In genomic region chr12:94390130-94390485, GRCh38 we compare ENCODE assay signal across 24 cellular contexts.
"Had no signal": no experiment of that assay in that cellular context is flagged by ENCODE, and none has a peak within 500 bp of the region (broad histone marks: within the 10 kb centered on the region; RNA-seq: fewer than 3 reads in every experiment).

No MANE protein-coding gene starts in this region.

- H3K27me3 ChIP-seq: brain microvascular endothelial cell, ovary, suprapubic skin, tibial artery had no signal

- ATAC-seq: activated CD8-positive, alpha-beta T cell treated with anti-CD3 and anti-CD28 coated beads for 36 hours; activated T-cell treated with anti-CD3 and anti-CD28 coated beads, Interleukin-2, amount 50 U/mL, for 4 hours; activated T-helper 17 cell treated with anti-CD3 and anti-CD28 coated beads, Interleukin-2, amount 50 U/mL, for 72 hours; esophagus mucosa; left ventricle myocardium superior; stimulated activated naive B cell treated with anti-CD40 and anti-IgM and Interleukin-4, amounts not matched to agents 10 μg/mL and 1 μg/mL and 100 μg/mL, for 72 hours had no signal

- H3K4me3 ChIP-seq: ovary, prostate gland, suprapubic skin, tibial artery had no signal

- H3K27ac ChIP-seq: brain microvascular endothelial cell, ovary, prostate gland, suprapubic skin, tibial artery had no signal

- DNase-seq: activated B cell treated with CpG ODN at 0.5 μM for 24 hours; activated CD4-positive, alpha-beta T cell treated with anti-CD3 and anti-CD28 coated beads, Interleukin-2, amount 50 U/mL, for 1 hour; activated CD8-positive, alpha-beta T cell treated with anti-CD3 and anti-CD28 coated beads for 36 hours; activated gamma-delta T cell treated with Interleukin-2 at 50 U/mL for 16 hours; activated naive CD4-positive, alpha-beta T cell treated with anti-CD3 and anti-CD28 coated beads, Interleukin-2, amount 50 U/mL, for 16 hours; activated T-cell treated with anti-CD3 and anti-CD28 coated beads, Interleukin-2, amount 50 U/mL, for 4 hours; amniotic stem cell; brain microvascular endothelial cell; caudate nucleus; cortex of kidney; foreskin fibroblast; head of caudate nucleus; hippocampal formation; left ventricle myocardium superior; ovary; retina; stimulated activated CD4-positive, alpha-beta T cell treated with anti-CD3 and anti-CD28 coated beads, Interleukin-15, amount 100 ng/mL, for 24 hours; stimulated activated CD4-positive, alpha-beta T cell treated with anti-CD3 and anti-CD28 coated beads, Interleukin-2, amount 100 ng/mL, for 24 hours; stimulated activated naive B cell treated with anti-CD40 and anti-IgM and Interleukin-4, amounts not matched to agents 10 μg/mL and 1 μg/mL and 100 μg/mL, for 72 hours; tibial artery had no signal

- H3K9me3 ChIP-seq: ovary, prostate gland, suprapubic skin, tibial artery had no signal

- H3K36me3 ChIP-seq: brain microvascular endothelial cell, ovary, prostate gland had no signal

- H3K4me1 ChIP-seq: prostate gland, suprapubic skin had no signal
